In genomic region chr1:107851418-107851817, GRCh38 we compare ENCODE assay signal across 17 cellular contexts.
A peak's percentile ranks its signal among the peaks of the same experiment; 100 is the strongest.
DNase-seq lines count a peak whose midpoint lies in the region; ATAC-seq and TF ChIP-seq lines count a peak whose summit lies in the region.
"Had no signal": no experiment of that assay in that cellular context is flagged by ENCODE, and none has a peak within 500 bp of the region (broad histone marks: within the 10 kb centered on the region; RNA-seq: fewer than 3 reads in every experiment).

No MANE protein-coding gene starts in this region.

- no peaks in the 10 kb centered on the region for H3K79me2 ChIP-seq in GM23338 (replicated peaks; ENCODE audit: insufficient read depth)

- peaks cover 33% of the 10 kb centered on the region for H3K4me1 Mint-ChIP-seq in GM23338
- peaks cover 43% of the 10 kb centered on the region for H3K4me1 Mint-ChIP-seq in central memory CD8-positive, alpha-beta T cell
- peaks cover 30% of the 10 kb centered on the region for H3K4me1 Mint-ChIP-seq in stimulated activated memory B cell treated with anti-CD40 and anti-IgM and Interleukin-4, amounts not matched to agents 10 μg/mL and 1 μg/mL and 100 μg/mL, for 72 hours

- no peak overlapping the region for H2AFZ ChIP-seq in GM23338

- TF ChIP-seq CTCF in left ventricle myocardium inferior (IDR thresholded peaks at IDR 0.05; ENCODE audit: borderline replicate concordance) (no peak), GM23338 (conservative IDR thresholded peaks at IDR 0.05; ENCODE audit: low read depth in 2 of 2) (no peak)

- DNase-seq in left ventricle myocardium inferior = no peak
- DNase-seq in Right ventricle myocardium superior = no peak
- DNase-seq in GM23338 (ENCODE audit: low spot score) = peak; percentile 11
- no peak for DNase-seq in central memory CD8-positive, alpha-beta T cell (ENCODE audit: low spot score in 2 of 2)
- no peak for DNase-seq in NCI-H2171 (lab: John Stamatoyannopoulos, UW)
- no peak for DNase-seq in EL
- DNase-seq: 8988T; AML-193; C1 segment of cervical spinal cord; Calu3; CD4-positive, alpha-beta T cell; DMS 273 treated with DMSO at 0.1 percent for 48 hours; DMS79; GF-D8 had no signal

- H3K4me3 Mint-ChIP-seq in GM23338 = no peak overlapping the region
- H3K4me3 Mint-ChIP-seq in central memory CD8-positive, alpha-beta T cell = no peak overlapping the region
- H3K4me3 Mint-ChIP-seq in stimulated activated memory B cell treated with anti-CD40 and anti-IgM and Interleukin-4, amounts not matched to agents 10 μg/mL and 1 μg/mL and 100 μg/mL, for 72 hours = no peak overlapping the region
- H3K4me3 Mint-ChIP-seq: CD4-positive, alpha-beta T cell had no signal

- H3K36me3 Mint-ChIP-seq in GM23338 (ENCODE audit: low read depth) = peaks cover 6% of the 10 kb centered on the region; the same call in 2 of the 3 replicates
- peaks cover under 1% of the 10 kb centered on the region for H3K36me3 Mint-ChIP-seq in central memory CD8-positive, alpha-beta T cell (ENCODE audit: insufficient read depth)
- peaks cover 33% of the 10 kb centered on the region for H3K36me3 Mint-ChIP-seq in stimulated activated memory B cell treated with anti-CD40 and anti-IgM and Interleukin-4, amounts not matched to agents 10 μg/mL and 1 μg/mL and 100 μg/mL, for 72 hours

- peaks cover 2% of the 10 kb centered on the region for H3K27me3 Mint-ChIP-seq in GM23338 (ENCODE audit: insufficient read depth, low read depth, poor library complexity)
- H3K27me3 Mint-ChIP-seq in central memory CD8-positive, alpha-beta T cell = no peaks in the 10 kb centered on the region
- H3K27me3 Mint-ChIP-seq in stimulated activated memory B cell treated with anti-CD40 and anti-IgM and Interleukin-4, amounts not matched to agents 10 μg/mL and 1 μg/mL and 100 μg/mL, for 72 hours = no peaks in the 10 kb centered on the region
- H3K27me3 Mint-ChIP-seq: CD4-positive, alpha-beta T cell; IgD-negative memory B cell had no signal

- peaks cover 34% of the 10 kb centered on the region for H3K9me3 ChIP-seq in left ventricle myocardium inferior (replicated peaks)

- intact Hi-C loops in left ventricle myocardium inferior (cut with micrococcal nuclease) = no loop called here
- intact Hi-C loops in Right ventricle myocardium superior (cut with DNase I) = loop anchor here (10.0 kb wide), 1 partner anchor 67 kb away; no protein-coding TSS in a partner anchor

- H3K4me1 ChIP-seq in left ventricle myocardium inferior (peaks cover 15% of the 10 kb centered on the region), GM23338 (ENCODE audit: insufficient read depth) (peaks cover 18% of the 10 kb centered on the region)

- no peaks in the 10 kb centered on the region for H3K9me2 ChIP-seq in GM23338 (ENCODE audit: insufficient read depth)

- no peaks in the 10 kb centered on the region for H3F3A ChIP-seq in GM23338 (replicated peaks; ENCODE audit: low read depth)

- H3K4me2 ChIP-seq in GM23338 = 0 out of 2 replicates have a peak overlapping the region, but pooled peaks have one; percentile 17

- peak overlapping the region; percentile 31; the same call in 1 of the 2 replicates for H3K27ac Mint-ChIP-seq in GM23338
- H3K27ac Mint-ChIP-seq in central memory CD8-positive, alpha-beta T cell (ENCODE audit: low read depth) = peak overlapping the region; percentile 78
- H3K27ac Mint-ChIP-seq in stimulated activated memory B cell treated with anti-CD40 and anti-IgM and Interleukin-4, amounts not matched to agents 10 μg/mL and 1 μg/mL and 100 μg/mL, for 72 hours = peak overlapping the region; percentile 63
- H3K27ac Mint-ChIP-seq: CD4-positive, alpha-beta T cell; IgD-negative memory B cell had no signal

- H3K27me3 ChIP-seq in left ventricle myocardium inferior (ENCODE audit: low read depth) (no peaks in the 10 kb centered on the region), GM23338 (ENCODE audit: insufficient read depth) (no peaks in the 10 kb centered on the region)

- H3K36me3 ChIP-seq in left ventricle myocardium inferior (no peaks in the 10 kb centered on the region), GM23338 (ENCODE audit: insufficient read depth) (no peaks in the 10 kb centered on the region)

- H3K4me3 ChIP-seq in left ventricle myocardium inferior (no peak overlapping the region), GM23338 (no peak overlapping the region)

- H3K27ac ChIP-seq in left ventricle myocardium inferior (replicated peaks) (peak overlapping the region; percentile 70), GM23338 (ENCODE audit: low read depth) (no peak overlapping the region)

- H3K9me3 Mint-ChIP-seq in GM23338 = peaks cover 15% of the 10 kb centered on the region; the same call in 2 of the 3 replicates
- H3K9me3 Mint-ChIP-seq in central memory CD8-positive, alpha-beta T cell = peaks cover 10% of the 10 kb centered on the region
- peaks cover 9% of the 10 kb centered on the region for H3K9me3 Mint-ChIP-seq in stimulated activated memory B cell treated with anti-CD40 and anti-IgM and Interleukin-4, amounts not matched to agents 10 μg/mL and 1 μg/mL and 100 μg/mL, for 72 hours
- H3K9me3 Mint-ChIP-seq: CD4-positive, alpha-beta T cell had no signal

- no peak for ATAC-seq in Right ventricle myocardium superior (ENCODE audit: poor library complexity)
- peak; percentile 41; the same call in 1 of the 3 replicates for ATAC-seq in GM23338
- no peak for ATAC-seq in central memory CD8-positive, alpha-beta T cell (replicated peaks; ENCODE audit: extremely low read depth, poor library complexity, severe bottlenecking)
- ATAC-seq in stimulated activated memory B cell treated with anti-CD40 and anti-IgM and Interleukin-4, amounts not matched to agents 10 μg/mL and 1 μg/mL and 100 μg/mL, for 72 hours = no peak
- ATAC-seq: HCT116 had no signal

- H4K20me1 ChIP-seq in GM23338 (replicated peaks; ENCODE audit: insufficient read depth) = no peaks in the 10 kb centered on the region

TF ChIP-seq in GM23338, 12 proteins besides CTCF, POLR2A, EP300 and RAD21 (continues in another document):
- TF ChIP-seq ZNF462 (CRISPR knock-in tag; IDR thresholded peaks at IDR 0.05) = no peak
